26 cellular contexts compared by ENCODE assay signal in the genomic region with DNA sequence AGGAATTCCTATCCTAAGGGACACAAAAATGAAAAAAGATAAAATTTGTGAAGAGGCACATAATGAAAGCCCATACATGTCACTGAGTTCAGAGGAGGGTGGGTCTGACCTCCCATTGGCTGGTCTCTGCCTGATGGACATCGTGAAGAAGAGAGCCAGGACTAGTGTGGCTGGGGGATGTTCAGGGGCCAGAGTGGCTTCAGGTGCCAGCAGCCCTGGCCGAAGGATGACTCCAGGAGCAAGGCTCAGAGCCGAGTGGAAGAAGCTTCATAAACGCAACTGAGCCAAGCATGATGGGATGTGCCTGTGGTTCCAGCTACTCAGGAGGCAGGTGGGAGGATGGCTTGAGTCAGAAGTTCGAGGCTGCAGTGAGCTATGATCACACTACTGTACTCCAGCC. TPM values are rescaled to one million over a fixed set of nuclear protein-coding genes. Genes with fewer than 3 reads are reported as not detected.
A peak's percentile ranks its signal among the peaks of the same experiment; 100 is the strongest.
DNase-seq lines count a peak whose midpoint lies in the region; ATAC-seq, FAIRE-seq and TF ChIP-seq lines count a peak whose summit lies in the region.
"Had no signal": no experiment of that assay in that cellular context is flagged by ENCODE, and none has a peak within 500 bp of the region (broad histone marks: within the 10 kb centered on the region; RNA-seq: fewer than 3 reads in every experiment).

No MANE protein-coding gene starts in this region.

- H3K9me2 ChIP-seq in GM23338 (ENCODE audit: insufficient read depth) = peaks cover 3% of the 10 kb centered on the region; the same call in 1 of the 2 replicates

- no peak overlapping the region for H4K91ac ChIP-seq in neuronal stem cell (ENCODE audit: low read depth, low read length, poor library complexity)

- H3K36me3 Mint-ChIP-seq in activated CD4-positive, alpha-beta T cell treated with anti-CD3 and anti-CD28 coated beads, Interleukin-2, amount 10 ng/mL, durations not matched to agents 24 days and 14 days (ENCODE audit: low read depth) = peaks cover 44% of the 10 kb centered on the region
- H3K36me3 Mint-ChIP-seq in GM23338 (ENCODE audit: low read depth) (no peaks in the 10 kb centered on the region), astrocyte (ENCODE audit: low read depth, unreplicated experiment) (no peaks in the 10 kb centered on the region)

- H2BK120ac ChIP-seq in neuronal stem cell (ENCODE audit: low read depth, low read length) = no peak overlapping the region

- peak overlapping the region; percentile 15 for H3K18ac ChIP-seq in neuronal stem cell (ENCODE audit: low read length)

- FAIRE-seq in astrocyte (lab: Jason Lieb, UNC) = no peak
- FAIRE-seq: TTC549 had no signal

- no peak overlapping the region for H3K4me3 Mint-ChIP-seq in activated CD4-positive, alpha-beta T cell treated with anti-CD3 and anti-CD28 coated beads, Interleukin-2, amount 10 ng/mL, durations not matched to agents 24 days and 14 days
- H3K4me3 Mint-ChIP-seq in GM23338 = no peak overlapping the region
- H3K4me3 Mint-ChIP-seq in astrocyte (ENCODE audit: unreplicated experiment) = no peak overlapping the region
- H3K4me3 Mint-ChIP-seq: CD8-positive, alpha-beta T cell; dendritic cell treated with granulocyte-macrophage colony-stimulating factor and Interleukin-4, amounts not matched to agents 40 ng/mL and 50 ng/mL, for 4 days; stimulated activated naive CD8-positive, alpha-beta T cell treated with anti-CD3 and anti-CD28 coated beads, Interleukin-15, Interleukin-2, amounts not matched to agents 100 ng/mL and 50 ng/mL, for 24 hours; T-cell had no signal

- H4K20me1 ChIP-seq in GM23338 (replicated peaks; ENCODE audit: insufficient read depth) (no peaks in the 10 kb centered on the region), astrocyte (ENCODE audit: insufficient read depth, low read length) (no peaks in the 10 kb centered on the region)

- no peak overlapping the region for H3K4me3 ChIP-seq in GM23338
- H3K4me3 ChIP-seq in astrocyte (ENCODE audit: insufficient read depth, low read depth, low read length) = no peak overlapping the region
- no peak overlapping the region for H3K4me3 ChIP-seq in neuronal stem cell (ENCODE audit: low read length in 2 of 2)
- H3K4me3 ChIP-seq: cardiac muscle cell, esophagus muscularis mucosa, lung, thyroid gland had no signal

- H2BK12ac ChIP-seq in neuronal stem cell (ENCODE audit: low read length) = peak overlapping the region; percentile 14

- no peak overlapping the region for H2AFZ ChIP-seq in GM23338
- no peak overlapping the region for H2AFZ ChIP-seq in astrocyte (ENCODE audit: low read depth, low read length)
- no peak overlapping the region for H2AFZ ChIP-seq in neuronal stem cell (ENCODE audit: low read length)

- H3K9ac ChIP-seq in astrocyte (ENCODE audit: low read length) (no peak overlapping the region), neuronal stem cell (ENCODE audit: low read depth, low read length, poor library complexity) (no peak overlapping the region)

- no peak overlapping the region for H2BK5ac ChIP-seq in neuronal stem cell (ENCODE audit: low read length)

- H3K4me2 ChIP-seq in GM23338 (0 out of 2 replicates have a peak overlapping the region, but pooled peaks have one; percentile 29), astrocyte (ENCODE audit: low read length) (no peak overlapping the region), neuronal stem cell (ENCODE audit: insufficient read depth, low read length, poor library complexity, severe bottlenecking) (no peak overlapping the region)

- H3K36me3 ChIP-seq in GM23338 (ENCODE audit: insufficient read depth) (no peaks in the 10 kb centered on the region), astrocyte (ENCODE audit: insufficient read depth, low read length) (no peaks in the 10 kb centered on the region), neuronal stem cell (replicated peaks in 1 of 2; ENCODE audit: control insufficient read depth in 2 of 2, insufficient read depth in 2 of 2, low read length in 2 of 2) (no peaks in the 10 kb centered on the region)
- H3K36me3 ChIP-seq: cardiac muscle cell, esophagus muscularis mucosa, thyroid gland had no signal

- intact Hi-C loops in activated CD4-positive, alpha-beta T cell treated with anti-CD3 and anti-CD28 coated beads, Interleukin-2, amount 10 ng/mL, durations not matched to agents 24 days and 14 days (cut with micrococcal nuclease) = no loop called here

- H3K4me1 Mint-ChIP-seq in activated CD4-positive, alpha-beta T cell treated with anti-CD3 and anti-CD28 coated beads, Interleukin-2, amount 10 ng/mL, durations not matched to agents 24 days and 14 days = peaks cover 53% of the 10 kb centered on the region
- H3K4me1 Mint-ChIP-seq in GM23338 = peaks cover 40% of the 10 kb centered on the region
- H3K4me1 Mint-ChIP-seq in astrocyte (ENCODE audit: low read depth, unreplicated experiment) = peaks cover 62% of the 10 kb centered on the region

- no peak overlapping the region for H3K23ac ChIP-seq in neuronal stem cell (ENCODE audit: low read depth, low read length, poor library complexity)

- H4K8ac ChIP-seq in neuronal stem cell (ENCODE audit: low read depth, low read length) = no peak overlapping the region

- peak overlapping the region; percentile 55 for H3K27ac Mint-ChIP-seq in activated CD4-positive, alpha-beta T cell treated with anti-CD3 and anti-CD28 coated beads, Interleukin-2, amount 10 ng/mL, durations not matched to agents 24 days and 14 days
- H3K27ac Mint-ChIP-seq in GM23338 (no peak overlapping the region), astrocyte (ENCODE audit: unreplicated experiment) (peak overlapping the region; percentile 28)
- H3K27ac Mint-ChIP-seq: dendritic cell treated with granulocyte-macrophage colony-stimulating factor and Interleukin-4, amounts not matched to agents 40 ng/mL and 50 ng/mL, for 4 days had no signal

- H3K9me3 Mint-ChIP-seq in activated CD4-positive, alpha-beta T cell treated with anti-CD3 and anti-CD28 coated beads, Interleukin-2, amount 10 ng/mL, durations not matched to agents 24 days and 14 days = peaks cover 6% of the 10 kb centered on the region
- H3K9me3 Mint-ChIP-seq in GM23338 (no peaks in the 10 kb centered on the region), astrocyte (ENCODE audit: unreplicated experiment) (no peaks in the 10 kb centered on the region)
- H3K9me3 Mint-ChIP-seq: CD8-positive, alpha-beta T cell; dendritic cell treated with granulocyte-macrophage colony-stimulating factor and Interleukin-4, amounts not matched to agents 40 ng/mL and 50 ng/mL, for 4 days; stimulated activated naive CD8-positive, alpha-beta T cell treated with anti-CD3 and anti-CD28 coated beads, Interleukin-15, Interleukin-2, amounts not matched to agents 100 ng/mL and 50 ng/mL, for 24 hours had no signal

- TF ChIP-seq CTCF in GM23338 (conservative IDR thresholded peaks at IDR 0.05; ENCODE audit: low read depth in 2 of 2) (no peak), astrocyte (IDR thresholded peaks at IDR 0.05; ENCODE audit: insufficient read depth, low read depth, low read length) (no peak)

- H3K14ac ChIP-seq in neuronal stem cell (ENCODE audit: low read length) = peak overlapping the region; percentile 63

- H3K4me1 ChIP-seq in GM23338 (ENCODE audit: insufficient read depth) (peaks cover 34% of the 10 kb centered on the region), astrocyte (ENCODE audit: insufficient read depth, low read length) (peaks cover 61% of the 10 kb centered on the region), neuronal stem cell (ENCODE audit: control insufficient read depth in 2 of 2, insufficient read depth in 1 of 2, low read depth in 1 of 2, low read length in 2 of 2) (peaks cover 15 to 19% of the 10 kb centered on the region in 2 donors)

- H3K27ac ChIP-seq in GM23338 (ENCODE audit: low read depth) (no peak overlapping the region; the same call in 1 of the 2 replicates), astrocyte (ENCODE audit: low read depth, low read length) (no peak overlapping the region), neuronal stem cell (replicated peaks; ENCODE audit: low read length) (no peak overlapping the region)
- H3K27ac ChIP-seq: cardiac muscle cell, esophagus muscularis mucosa, thyroid gland had no signal

- no peak overlapping the region for H2BK15ac ChIP-seq in neuronal stem cell (ENCODE audit: low read length)

- ATAC-seq in GM23338 (no peak), SK-N-SH treated with all-trans-retinoic acid at 6 μM for 48 hours (no peak), GM19395 (IDR thresholded peaks at IDR 0.05; ENCODE audit: unreplicated experiment) (no peak)
- ATAC-seq: CD8-positive, alpha-beta T cell; foreskin keratinocyte; sciatic nerve; T-cell had no signal

- H3K27me3 Mint-ChIP-seq in activated CD4-positive, alpha-beta T cell treated with anti-CD3 and anti-CD28 coated beads, Interleukin-2, amount 10 ng/mL, durations not matched to agents 24 days and 14 days = no peaks in the 10 kb centered on the region
- H3K27me3 Mint-ChIP-seq in GM23338 (ENCODE audit: insufficient read depth, low read depth, poor library complexity) (peaks cover 3% of the 10 kb centered on the region), astrocyte (ENCODE audit: low read depth, unreplicated experiment) (no peaks in the 10 kb centered on the region)
- H3K27me3 Mint-ChIP-seq: dendritic cell treated with granulocyte-macrophage colony-stimulating factor and Interleukin-4, amounts not matched to agents 40 ng/mL and 50 ng/mL, for 4 days; progenitor cell of endocrine pancreas; stimulated activated naive CD8-positive, alpha-beta T cell treated with anti-CD3 and anti-CD28 coated beads, Interleukin-15, Interleukin-2, amounts not matched to agents 100 ng/mL and 50 ng/mL, for 24 hours; T-cell had no signal

- H3K79me2 ChIP-seq in GM23338 (replicated peaks; ENCODE audit: insufficient read depth) (no peaks in the 10 kb centered on the region), astrocyte (ENCODE audit: insufficient read depth, low read length) (no peaks in the 10 kb centered on the region)

- H3K9me3 ChIP-seq in astrocyte (ENCODE audit: insufficient read depth, low read depth, low read length) (no peaks in the 10 kb centered on the region), neuronal stem cell (replicated peaks in 1 of 2; ENCODE audit: control insufficient read depth in 2 of 2, insufficient read depth in 1 of 2, low read depth in 1 of 2, low read length in 2 of 2) (no peaks in the 10 kb centered on the region)
- H3K9me3 ChIP-seq: esophagus muscularis mucosa, thyroid gland had no signal

- peak overlapping the region; percentile 28 for H3K4ac ChIP-seq in neuronal stem cell (ENCODE audit: low read length)

- no peaks in the 10 kb centered on the region for H3K79me1 ChIP-seq in neuronal stem cell (ENCODE audit: low read depth, low read length)

- H3K27me3 ChIP-seq in GM23338 (ENCODE audit: insufficient read depth) (no peaks in the 10 kb centered on the region), astrocyte (ENCODE audit: insufficient read depth, low read length) (no peaks in the 10 kb centered on the region), neuronal stem cell (ENCODE audit: control insufficient read depth in 3 of 3, insufficient read depth in 3 of 3, low read depth in 1 of 3, low read length in 3 of 3) (no peaks in the 10 kb centered on the region)
- H3K27me3 ChIP-seq: cardiac muscle cell, esophagus muscularis mucosa, foreskin keratinocyte, thyroid gland had no signal

- no peak for DNase-seq in activated CD4-positive, alpha-beta T cell treated with anti-CD3 and anti-CD28 coated beads, Interleukin-2, amount 10 ng/mL, durations not matched to agents 24 days and 14 days
- no peak for DNase-seq in activated CD4-positive, alpha-beta T cell treated with anti-CD3 and anti-CD28 coated beads for 4 hours
- no peak for DNase-seq in GM23338 (ENCODE audit: low spot score)
- no peak for DNase-seq in astrocyte (ENCODE audit: low read depth)
- DNase-seq in neuronal stem cell (ENCODE audit: low spot score) = no peak
- DNase-seq in NCI-H510A treated with DMSO at 0.1 percent for 48 hours (lab: John Stamatoyannopoulos, UW) = no peak
- DNase-seq: activated CD4-positive, alpha-beta T cell treated with anti-CD3 and anti-CD28 coated beads for 1 hour; activated naive CD4-positive, alpha-beta T cell treated with anti-CD3 and anti-CD28 coated beads, Interleukin-2, amount 50 U/mL, for 16 hours; anterior cingulate cortex; CD8-positive, alpha-beta T cell; foreskin keratinocyte; NCI-H1105; NCI-H187 treated with DMSO at 0.1 percent for 48 hours; NCI-H526 treated with DMSO at 0.1 percent for 48 hours; T-cell; thyroid gland had no signal

- H3F3A ChIP-seq in GM23338 (replicated peaks; ENCODE audit: low read depth) = no peaks in the 10 kb centered on the region

- no CpG with 5 or more reads among the region's 5 CpGs for WGBS in neuronal stem cell (ENCODE audit: extremely low coverage in 2 of 2, insufficient read length in 2 of 2, insufficient replicate concordance in 1 of 2), 2 donors

- H2AK5ac ChIP-seq in neuronal stem cell (ENCODE audit: low read depth, low read length) = no peak overlapping the region

RNA-seq across cellular contexts. Expression of a gene that starts 56.9 kb away (rescaled TPM):
- 172 and 194 TPM in 2 replicates for total RNA-seq in activated CD4-positive, alpha-beta T cell treated with anti-CD3 and anti-CD28 coated beads, Interleukin-2, amount 10 ng/mL, durations not matched to agents 24 days and 14 days
- total RNA-seq in GM23338 (2014; rRNA removed; shearing (Covaris generic)) = 236 and 244 TPM in 2 replicates
- 437 and 522 TPM in 2 replicates for polyA plus RNA-seq in GM23338 (2016; fragmentation: Nextera tagmentation; extraction: Ambion mirVana)
- 163 and 171 TPM in 2 replicates for total RNA-seq in astrocyte
- polyA plus RNA-seq in neuronal stem cell (2013, experiment 1 of 2) = 378 TPM
- 387 TPM for polyA plus RNA-seq in neuronal stem cell (2013, experiment 2 of 2)
